24 cellular contexts compared by ENCODE assay signal in the genomic region with DNA sequence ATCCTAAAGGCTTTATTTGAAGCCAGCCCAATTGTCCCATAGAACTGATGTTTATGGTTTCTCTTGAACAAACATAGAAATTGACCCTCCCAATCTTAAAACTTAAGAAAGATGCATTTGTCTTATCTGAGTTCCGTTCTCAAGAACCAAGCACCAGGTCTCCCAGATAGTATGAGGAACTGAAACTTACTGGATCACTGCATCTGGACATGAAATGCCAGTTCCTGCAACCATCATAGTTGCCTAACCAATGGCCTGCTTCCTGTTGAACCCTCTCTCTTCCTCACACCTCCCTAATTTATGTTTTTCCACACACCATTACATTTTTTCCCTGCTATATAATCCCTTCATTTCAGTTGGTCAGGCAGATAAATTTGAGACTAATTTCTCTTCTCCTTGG.
"Had no signal": no experiment of that assay in that cellular context is flagged by ENCODE, and none has a peak within 500 bp of the region (broad histone marks: within the 10 kb centered on the region; RNA-seq: fewer than 3 reads in every experiment).

No MANE protein-coding gene starts in this region.

- H3K27me3 Mint-ChIP-seq: memory B cell; naive thymus-derived CD4-positive, alpha-beta T cell; natural killer cell treated with Interleukin-12 subunit alpha and Interleukin-12 subunit beta and Interleukin-15 and Interleukin-18, amount 100 ng/mL, for 72 hours; progenitor cell of endocrine pancreas; stimulated activated memory B cell treated with anti-CD40 and anti-IgM and Interleukin-4, amounts not matched to agents 10 μg/mL and 1 μg/mL and 100 μg/mL, for 72 hours had no signal

- H3K9me3 ChIP-seq: ovary, right lobe of liver, testis, thyroid gland, transverse colon, vagina had no signal

- H3K4me1 ChIP-seq: left ventricle myocardium inferior, right atrium auricular region, right lobe of liver, stomach, testis, thyroid gland, transverse colon, upper lobe of left lung, vagina had no signal

- H3K4me3 ChIP-seq: left ventricle myocardium inferior, mucosa of descending colon, ovary, right atrium auricular region, right lobe of liver, smooth muscle cell, stomach, testis, thyroid gland, transverse colon, upper lobe of left lung, vagina had no signal

- H3K36me3 ChIP-seq: left ventricle myocardium inferior, ovary, right atrium auricular region, right lobe of liver, stomach, thyroid gland, transverse colon, upper lobe of left lung, vagina had no signal

- H3K4me1 Mint-ChIP-seq: memory B cell; naive thymus-derived CD4-positive, alpha-beta T cell; stimulated activated memory B cell treated with anti-CD40 and anti-IgM and Interleukin-4, amounts not matched to agents 10 μg/mL and 1 μg/mL and 100 μg/mL, for 72 hours had no signal

- H3K27ac Mint-ChIP-seq: memory B cell; naive thymus-derived CD4-positive, alpha-beta T cell; natural killer cell treated with Interleukin-12 subunit alpha and Interleukin-12 subunit beta and Interleukin-15 and Interleukin-18, amount 100 ng/mL, for 72 hours; progenitor cell of endocrine pancreas; stimulated activated memory B cell treated with anti-CD40 and anti-IgM and Interleukin-4, amounts not matched to agents 10 μg/mL and 1 μg/mL and 100 μg/mL, for 72 hours had no signal

- ATAC-seq: mucosa of descending colon; naive thymus-derived CD4-positive, alpha-beta T cell; natural killer cell treated with Interleukin-12 subunit alpha and Interleukin-12 subunit beta and Interleukin-15 and Interleukin-18, amount 100 ng/mL, for 72 hours; right lobe of liver; stimulated activated memory B cell treated with anti-CD40 and anti-IgM and Interleukin-4, amounts not matched to agents 10 μg/mL and 1 μg/mL and 100 μg/mL, for 72 hours; stimulated activated naive CD8-positive, alpha-beta T cell treated with anti-CD3 and anti-CD28 coated beads, Interleukin-15, Interleukin-2, amounts not matched to agents 100 U/mL and 50 U/mL, for 24 hours had no signal

- DNase-seq: islet precursor cell; left ventricle myocardium inferior; midbrain; mucosa of descending colon; naive thymus-derived CD4-positive, alpha-beta T cell; ovary; right lobe of liver; stimulated activated CD4-positive, alpha-beta T cell treated with anti-CD3 and anti-CD28 coated beads, Interleukin-1b, Interleukin-23, amount 100 ng/mL, for 48 hours; stimulated activated CD4-positive, alpha-beta T cell treated with anti-CD3 and anti-CD28 coated beads, Interleukin-2, amount 100 ng/mL, for 48 hours; stimulated activated CD4-positive, alpha-beta T cell treated with anti-CD3 and anti-CD28 coated beads, Interleukin-4, amount 100 ng/mL, for 4 hours; stimulated activated CD8-positive, alpha-beta memory T cell treated with anti-CD3 and anti-CD28 coated beads, Interleukin-4, amount 100 ng/mL, for 48 hours; stimulated activated naive CD8-positive, alpha-beta T cell treated with anti-CD3 and anti-CD28 coated beads, Interleukin-15, Interleukin-2, amounts not matched to agents 100 U/mL and 50 U/mL, for 24 hours; stomach; testis; thyroid gland; transverse colon; upper lobe of left lung had no signal

- H3K4me3 Mint-ChIP-seq: memory B cell; naive thymus-derived CD4-positive, alpha-beta T cell; natural killer cell treated with Interleukin-12 subunit alpha and Interleukin-12 subunit beta and Interleukin-15 and Interleukin-18, amount 100 ng/mL, for 72 hours; stimulated activated memory B cell treated with anti-CD40 and anti-IgM and Interleukin-4, amounts not matched to agents 10 μg/mL and 1 μg/mL and 100 μg/mL, for 72 hours had no signal

- H3K36me3 Mint-ChIP-seq: memory B cell; naive thymus-derived CD4-positive, alpha-beta T cell; natural killer cell treated with Interleukin-12 subunit alpha and Interleukin-12 subunit beta and Interleukin-15 and Interleukin-18, amount 100 ng/mL, for 72 hours; stimulated activated memory B cell treated with anti-CD40 and anti-IgM and Interleukin-4, amounts not matched to agents 10 μg/mL and 1 μg/mL and 100 μg/mL, for 72 hours had no signal

- H3K27ac ChIP-seq: left ventricle myocardium inferior, ovary, right atrium auricular region, right lobe of liver, stomach, testis, thyroid gland, transverse colon, upper lobe of left lung, vagina had no signal

- H3K4me2 ChIP-seq: smooth muscle cell had no signal
